1 cellular context compared by ENCODE assay signal in genomic region chr2:11677146-11678055, GRCh38.
TF ChIP-seq lines count a peak whose summit lies in the region.

No MANE protein-coding gene starts in this region.

TF ChIP-seq in WTC11, 78 proteins besides CTCF, POLR2A, EP300 and RAD21 (continued from another document):
- TF ChIP-seq NR3C1 (CRISPR knock-in tag; conservative IDR thresholded peaks at IDR 0.05; ENCODE audit: low read depth) = no peak
- TF ChIP-seq JUN (CRISPR knock-in tag; IDR thresholded peaks at IDR 0.05) = no peak
